8 cellular contexts compared by ENCODE assay signal in genomic region chr4:173332021-173332487, GRCh38. TPM values are rescaled to one million over a fixed set of nuclear protein-coding genes. Genes with fewer than 3 reads are reported as not detected.
DNase-seq lines count a peak whose midpoint lies in the region; ATAC-seq and TF ChIP-seq lines count a peak whose summit lies in the region.

No MANE protein-coding gene starts in this region.

- peaks cover 29% of the 10 kb centered on the region for H3K36me3 ChIP-seq in CD4-positive, CD25-positive, alpha-beta regulatory T cell (ENCODE audit: control insufficient read depth, insufficient read depth, low read length)
- H3K36me3 ChIP-seq in IMR-90 (ENCODE audit: control insufficient read depth, insufficient read depth, low read length) (peaks cover 6% of the 10 kb centered on the region), muscle layer of duodenum (ENCODE audit: control insufficient read depth in 1 of 2, insufficient read depth in 2 of 2, low read length in 2 of 2) (peaks cover 16 to 25% of the 10 kb centered on the region in 2 donors)

- peak overlapping the region; percentile 87 for H3K4me3 ChIP-seq in CD4-positive, CD25-positive, alpha-beta regulatory T cell (ENCODE audit: low read depth, low read length)
- H3K4me3 ChIP-seq in IMR-90 (ENCODE audit: insufficient read depth, low read depth, low read length) (no peak overlapping the region; the same call in 1 of the 2 replicates), muscle layer of duodenum (ENCODE audit: low read depth in 1 of 2, low read length in 2 of 2) (peak overlapping the region; percentile 93 to 99)

- H3K56ac ChIP-seq in IMR-90 (ENCODE audit: extremely low read depth, insufficient read depth, low read length): no peak overlapping the region

- peaks cover 31% of the 10 kb centered on the region for H3K4me1 ChIP-seq in CD4-positive, CD25-positive, alpha-beta regulatory T cell (ENCODE audit: control insufficient read depth, insufficient read depth, low read length, poor library complexity, severe bottlenecking)
- H3K4me1 ChIP-seq in IMR-90 (ENCODE audit: control insufficient read depth, insufficient read depth, low read length) (no peaks in the 10 kb centered on the region), muscle layer of duodenum (ENCODE audit: control insufficient read depth in 1 of 2, insufficient read depth in 2 of 2, low read length in 2 of 2) (peaks cover 10 to 21% of the 10 kb centered on the region in 2 donors)

- no peaks in the 10 kb centered on the region for H3K9me1 ChIP-seq in IMR-90 (ENCODE audit: insufficient read depth, low read length)

- BruUV-seq in IMR-90 (replicated peaks; lab: Mats Ljungman, UMichigan): no TSS peak

- H3K14ac ChIP-seq in IMR-90 (replicated peaks; ENCODE audit: low read depth, low read length): 0 out of 2 replicates have a peak overlapping the region, but pooled peaks have one; percentile 3

- in situ Hi-C loops in IMR-90 (cut with MboI; ENCODE audit: low sequenced_read_pairs): no loop called here

- peak overlapping the region; percentile 94 to 100 (median 98) for H3K4me3 Mint-ChIP-seq in CD4-positive, CD25-positive, alpha-beta regulatory T cell

- no peak overlapping the region for H4K5ac ChIP-seq in IMR-90 (ENCODE audit: low read depth, low read length)

- no peak for TF ChIP-seq POLR2A in IMR-90 (IDR thresholded peaks at IDR 0.05; ENCODE audit: low read depth, low read length)

- peak overlapping the region; percentile 99 for H3K4me2 ChIP-seq in IMR-90 (ENCODE audit: low read depth, low read length)

- 47% methylated on average over 2 of the region's 6 CpGs; no CpG with 5 or more reads in 1 of the 2 experiments for WGBS in IMR-90 (ENCODE audit: extremely low coverage in 2 of 2, insufficient read length in 1 of 2), 2 experiments

- no peak overlapping the region for H3K4ac ChIP-seq in IMR-90 (ENCODE audit: low read depth, low read length)

- POLR2A ChIA-PET in IMR-90 (lab: Charles Lee; ENCODE audit: unreplicated experiment): no interaction called here

- no peak for TF ChIP-seq CTCF in IMR-90 (conservative IDR thresholded peaks at IDR 0.05; ENCODE audit: low read depth, low read length)

- H3K4me1 Mint-ChIP-seq in CD4-positive, CD25-positive, alpha-beta regulatory T cell: peaks cover 17 to 51% (median 29%) of the 10 kb centered on the region in 4 donors

- H2AK9ac ChIP-seq in IMR-90 (replicated peaks; ENCODE audit: low read depth, low read length, poor library complexity): no peak overlapping the region

- dilution Hi-C loops in IMR-90 (cut with HindIII; ENCODE audit: low sequenced_read_pairs, unreplicated experiment): no loop called here

- H3K27me3 Mint-ChIP-seq in CD4-positive, CD25-positive, alpha-beta regulatory T cell: peaks cover 5% of the 10 kb centered on the region

- H2BK5ac ChIP-seq in IMR-90 (ENCODE audit: low read depth, low read length, poor library complexity, severe bottlenecking): peak overlapping the region; percentile 35

- TF ChIP-seq RAD21 in IMR-90 (IDR thresholded peaks at IDR 0.05; ENCODE audit: low read length): no peak

- H3K79me1 ChIP-seq in IMR-90 (ENCODE audit: low read depth in 1 of 2, low read length in 2 of 2): no peaks in the 10 kb centered on the region; a peak in 2 of 4 replicates

- CTCF ChIA-PET in IMR-90 (lab: Yijun Ruan, JAX): no interaction called here

- peak overlapping the region; percentile 62; the same call in 1 of the 2 replicates for H3K23ac ChIP-seq in IMR-90 (ENCODE audit: low read depth, low read length)

- no peaks in the 10 kb centered on the region for H3K9me3 Mint-ChIP-seq in CD4-positive, CD25-positive, alpha-beta regulatory T cell

- H2BK120ac ChIP-seq in IMR-90 (ENCODE audit: low read depth, low read length): no peak overlapping the region

- no peak overlapping the region for H2AK5ac ChIP-seq in IMR-90 (ENCODE audit: low read depth, low read length)

- H3K9me3 ChIP-seq in CD4-positive, CD25-positive, alpha-beta regulatory T cell (ENCODE audit: control insufficient read depth in 2 of 2, low read length in 2 of 2): no peaks in the 10 kb centered on the region
- H3K9me3 ChIP-seq in IMR-90 (ENCODE audit: control insufficient read depth, insufficient read depth, low read length): no peaks in the 10 kb centered on the region
- H3K9me3 ChIP-seq in muscle layer of duodenum (ENCODE audit: control insufficient read depth in 1 of 2, low read length in 2 of 2): no peaks in the 10 kb centered on the region

- no peak overlapping the region for H4K91ac ChIP-seq in IMR-90 (ENCODE audit: insufficient read depth, low read depth, low read length)

- H3K36me3 Mint-ChIP-seq in CD4-positive, CD25-positive, alpha-beta regulatory T cell: peaks cover 18% of the 10 kb centered on the region

- ATAC-seq in CD4-positive, CD25-positive, alpha-beta regulatory T cell (ENCODE audit: low read depth in 2 of 2): no peak
- ATAC-seq in IMR-90 (ENCODE audit: low read depth) (no peak), GM21717 (IDR thresholded peaks at IDR 0.05; ENCODE audit: unreplicated experiment) (no peak), GM19455 (IDR thresholded peaks at IDR 0.05; ENCODE audit: unreplicated experiment) (no peak)

- no peak overlapping the region for H3K18ac ChIP-seq in IMR-90 (ENCODE audit: low read depth, low read length)

- H2BK15ac ChIP-seq in IMR-90 (ENCODE audit: low read depth, low read length): no peak overlapping the region

- peak overlapping the region; percentile 50 to 98 (median 88) for H3K27ac Mint-ChIP-seq in CD4-positive, CD25-positive, alpha-beta regulatory T cell

- H3K27ac ChIP-seq in CD4-positive, CD25-positive, alpha-beta regulatory T cell (ENCODE audit: insufficient read depth, low read length, poor library complexity, severe bottlenecking): peak overlapping the region; percentile 97
- no peak overlapping the region for H3K27ac ChIP-seq in IMR-90 (ENCODE audit: insufficient read depth, low read length)
- H3K27ac ChIP-seq in muscle layer of duodenum (ENCODE audit: low read length): peak overlapping the region; percentile 95

- H2AFZ ChIP-seq in IMR-90 (replicated peaks; ENCODE audit: low read length, poor library complexity): no peak overlapping the region

- peak in 1 of 3 donors; percentile 52 for DNase-seq in CD4-positive, CD25-positive, alpha-beta regulatory T cell
- DNase-seq in IMR-90: peak; percentile 16
- DNase-seq in astrocyte of the hippocampus (ENCODE audit: low read depth, low spot score): peak; percentile 32
- DNase-seq in pons (ENCODE audit: low spot score): no peak
- no peak for DNase-seq in RPMI8226

- intact Hi-C loops in IMR-90 (cut with micrococcal nuclease): loop anchor here (5.0 kb wide), 1 partner anchor 145 kb away; no protein-coding TSS in a partner anchor

- H4K20me1 ChIP-seq in IMR-90 (ENCODE audit: insufficient read depth, low read length): no peaks in the 10 kb centered on the region

- peak overlapping the region; percentile 36; the same call in 1 of the 2 replicates for H3K9ac ChIP-seq in IMR-90 (ENCODE audit: low read depth, low read length)

- H3K27me3 ChIP-seq in CD4-positive, CD25-positive, alpha-beta regulatory T cell (ENCODE audit: control insufficient read depth, insufficient read depth, low read length): no peaks in the 10 kb centered on the region
- no peaks in the 10 kb centered on the region for H3K27me3 ChIP-seq in IMR-90 (ENCODE audit: control insufficient read depth, insufficient read depth, low read length)
- no peaks in the 10 kb centered on the region for H3K27me3 ChIP-seq in muscle layer of duodenum (ENCODE audit: low read depth, low read length)

- H4K8ac ChIP-seq in IMR-90 (ENCODE audit: low read depth in 2 of 2, low read length in 2 of 2): no peak overlapping the region

- H2BK20ac ChIP-seq in IMR-90 (ENCODE audit: low read depth, low read length): no peak overlapping the region

TF ChIP-seq in IMR-90, 13 proteins besides CTCF, POLR2A, EP300 and RAD21:
- 0 out of 2 replicates have a peak, but pooled peaks have one; percentile 13 for TF ChIP-seq CEBPB (IDR thresholded peaks at IDR 0.05; ENCODE audit: low read depth, low read length)
- no peak for TF ChIP-seq RFX5 (IDR thresholded peaks at IDR 0.05; ENCODE audit: low read depth, low read length)

RNA-seq across cellular contexts. Expression of gene HMGB2, which starts 2.1 kb away (rescaled TPM):
- 210 TPM for total RNA-seq in CD4-positive, CD25-positive, alpha-beta regulatory T cell
- 100 to 1,000 TPM; 280 to 438 (median 341) TPM for polyA plus RNA-seq in CD4-positive, CD25-positive, alpha-beta regulatory T cell
- 49.3 and 112 TPM in 2 replicates for total RNA-seq in IMR-90 (2012; rRNA removed)
- 83.2 and 106 TPM in 2 replicates for polyA plus RNA-seq in IMR-90 (2012; rRNA removed)
- 19.0 and 21.0 TPM in 2 replicates for polyA plus RNA-seq in IMR-90 (2012; cell fraction: cytosol; rRNA removed)
- polyA plus RNA-seq in IMR-90 (2012; cell fraction: nucleus; rRNA removed; ENCODE audit: low replicate concordance): 9.2 and 30.2 TPM in 2 replicates

RNA-seq across cellular contexts. Expression of gene SAP30, which starts 38.7 kb away (rescaled TPM):
- 8.4 TPM for total RNA-seq in CD4-positive, CD25-positive, alpha-beta regulatory T cell
- polyA plus RNA-seq in CD4-positive, CD25-positive, alpha-beta regulatory T cell: 10 to 100 TPM in 2 of 4 donors, 1 to 10 TPM in 2; 6.0 to 16.7 (median 9.3) TPM
- total RNA-seq in IMR-90 (2012; rRNA removed): 3.8 and 13.9 TPM in 2 replicates
- polyA plus RNA-seq in IMR-90 (2012; rRNA removed): 11.7 and 15.6 TPM in 2 replicates
- polyA plus RNA-seq in IMR-90 (2012; cell fraction: cytosol; rRNA removed): 4.9 and 13.1 TPM in 2 replicates
- polyA plus RNA-seq in IMR-90 (2012; cell fraction: nucleus; rRNA removed; ENCODE audit: low replicate concordance): 5.9 and 6.5 TPM in 2 replicates

Comparison
In these comparisons a context has a peak if more than half of its experiments do, and no peak if none do; other contexts are left out.
1. DNase-seq: peak in IMR-90 (single experiment) and astrocyte of the hippocampus (single experiment); none in pons (single experiment) and RPMI8226 (single experiment).